ENCODE assay signal across 18 cellular contexts in genomic region chr2:113328043-113328442, GRCh38. TPM values are rescaled to one million over a fixed set of nuclear protein-coding genes. Genes with fewer than 3 reads are reported as not detected.
"Had no signal": no experiment of that assay in that cellular context is flagged by ENCODE, and none has a peak within 500 bp of the region (broad histone marks: within the 10 kb centered on the region; RNA-seq: fewer than 3 reads in every experiment).

No MANE protein-coding gene starts in this region.

- DNase-seq: activated CD4-positive, alpha-beta T cell treated with anti-CD3 and anti-CD28 coated beads, Interleukin-2, amount 50 U/mL, for 1 hour; activated CD4-positive, CD25-positive, alpha-beta regulatory T cell treated with anti-CD3 and anti-CD28 coated beads, Interleukin-2, amount 50 U/mL, for 72 hours; activated CD8-positive, alpha-beta memory T cell treated with anti-CD3 and anti-CD28 coated beads for 24 hours; activated CD8-positive, alpha-beta memory T cell treated with anti-CD3 and anti-CD28 coated beads, Interleukin-2, amount 50 U/mL, for 48 hours; activated gamma-delta T cell treated with Interleukin-2 at 50 U/mL for 16 hours; amniotic stem cell; hypothalamus; islet precursor cell; left lung; sigmoid colon; stimulated activated CD4-positive, alpha-beta T cell treated with anti-CD3 and anti-CD28 coated beads, Interleukin-2, amount 100 ng/mL, for 24 hours; stimulated activated naive CD4-positive, alpha-beta T cell treated with Interleukin-2 at 50 U/mL for 16 hours; tibial artery had no signal

- FAIRE-seq: frontal cortex had no signal

- H3K9me3 ChIP-seq: left lung, neutrophil, sigmoid colon, tibial artery had no signal

- H3K27ac ChIP-seq: cardiac muscle cell, neutrophil, parathyroid adenoma, tibial artery had no signal

- H2AFZ ChIP-seq: parathyroid adenoma had no signal

- H3K4me1 ChIP-seq: parathyroid adenoma had no signal

- H3K27me3 ChIP-seq: cardiac muscle cell, left lung, sigmoid colon, tibial artery had no signal

- H3K36me3 ChIP-seq: cardiac muscle cell, left lung, neutrophil, sigmoid colon, tibial artery had no signal

- H3K79me2 ChIP-seq: parathyroid adenoma had no signal

- ATAC-seq: natural killer cell treated with Interleukin-12 subunit alpha and Interleukin-12 subunit beta and Interleukin-15 and Interleukin-18, amount 100 ng/mL, for 72 hours had no signal

- H3K9ac ChIP-seq: parathyroid adenoma had no signal

- H3K4me3 ChIP-seq: cardiac muscle cell, left lung, sigmoid colon, tibial artery had no signal

RNA-seq across cellular contexts. Expression of gene PAX8, which starts 49.3 kb away (rescaled TPM):
- total RNA-seq: cardiac muscle cell had no signal
- polyA plus RNA-seq: cardiac muscle cell had no signal
